Comparison of ENCODE assay signal across 8 cellular contexts in the genomic region with DNA sequence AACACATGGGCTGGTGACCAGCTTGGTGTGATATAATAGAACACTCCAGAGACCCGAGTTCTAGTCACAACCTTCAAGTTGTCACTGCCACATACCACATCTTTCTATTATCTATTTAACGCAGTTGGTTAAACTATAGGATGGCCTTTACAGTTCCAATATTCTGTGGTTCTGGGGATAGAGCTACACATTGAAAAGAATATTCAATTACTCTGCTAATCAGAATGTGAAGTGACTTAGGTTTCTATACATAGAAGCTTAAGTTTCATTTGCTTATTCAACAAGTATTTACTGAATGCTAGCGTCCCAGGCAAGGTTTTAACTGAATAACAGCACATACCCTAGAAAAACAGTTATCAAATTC. TPM values are rescaled to one million over a fixed set of nuclear protein-coding genes. Genes with fewer than 3 reads are reported as not detected.
DNase-seq lines count a peak whose midpoint lies in the region; ATAC-seq and TF ChIP-seq lines count a peak whose summit lies in the region.
"Not testable (repeated sequence)": the region's sequence is repeated elsewhere in the genome, so short reads cannot be mapped to it uniquely, and the experiment has no call there.

No MANE protein-coding gene starts in this region.

- peak overlapping the region; percentile 39 for H3K27ac ChIP-seq in AG04450 (ENCODE audit: low read depth, low read length)
- peak overlapping the region; percentile 92 for H3K27ac ChIP-seq in GM23338 (ENCODE audit: low read depth)
- peak overlapping the region; percentile 100 for H3K27ac ChIP-seq in Panc1 (ENCODE audit: low read length)
- H3K27ac ChIP-seq in lower lobe of right lung, result peak overlapping the region; percentile 36

- H3K9me2 ChIP-seq in GM23338 (ENCODE audit: insufficient read depth), result not testable (repeated sequence)

- DNase-seq in AG04450 (ENCODE audit: low read depth, low spot score); GM23338 (ENCODE audit: low spot score); Panc1 (ENCODE audit: low read depth, low spot score); activated CD4-positive, alpha-beta memory T cell treated with anti-CD3 and anti-CD28 coated beads for 36 hours; endothelial cell (ENCODE audit: low spot score); lower lobe of right lung; stimulated activated effector memory CD8-positive, alpha-beta T cell treated with anti-CD3 and anti-CD28 coated beads, Interleukin-12 subunit alpha, Interleukin-12 subunit beta, amount 100 ng/mL, for 72 hours (ENCODE audit: low spot score in 2 of 2): not testable (repeated sequence)

- not testable (repeated sequence) for H3K9me3 ChIP-seq in AG04450 (ENCODE audit: control insufficient read depth, insufficient read depth, low read length); Panc1 (ENCODE audit: control insufficient read depth, insufficient read depth, low read depth, low read length); lower lobe of right lung

- not testable (repeated sequence) for H3K27me3 ChIP-seq in AG04450 (ENCODE audit: control insufficient read depth, insufficient read depth, low read length); GM23338 (ENCODE audit: insufficient read depth); Panc1 (ENCODE audit: control insufficient read depth, insufficient read depth, low read length); lower lobe of right lung (ENCODE audit: low read depth)

- H3K36me3 ChIP-seq in GM23338 (ENCODE audit: insufficient read depth) (peaks cover 21% of the 10 kb centered on the region; the same call in 1 of the 2 replicates), Panc1 (ENCODE audit: control insufficient read depth, insufficient read depth, low read length) (peaks cover 21% of the 10 kb centered on the region), lower lobe of right lung (peaks cover 21% of the 10 kb centered on the region)

- H3K4me3 ChIP-seq in AG04450 (ENCODE audit: low read depth, low read length); lower lobe of right lung: not testable (repeated sequence)
- 0 out of 2 replicates have a peak overlapping the region, but pooled peaks have one; percentile 13 for H3K4me3 ChIP-seq in GM23338
- peak overlapping the region in 1 of 2 experiments; percentile 3; a peak in 2 of 4 replicates for H3K4me3 ChIP-seq in Panc1 (ENCODE audit: low read depth in 2 of 2, low read length in 2 of 2)

- not testable (repeated sequence) for TF ChIP-seq CTCF in AG04450 (IDR thresholded peaks at IDR 0.05; ENCODE audit: low read depth, low read length); GM23338 (conservative IDR thresholded peaks at IDR 0.05; ENCODE audit: low read depth in 2 of 2); Panc1 (IDR thresholded peaks at IDR 0.05); endothelial cell (IDR thresholded peaks at IDR 0.05; ENCODE audit: unreplicated experiment); lower lobe of right lung (IDR thresholded peaks at IDR 0.05)

- peak; percentile 41 for ATAC-seq in GM23338
- not testable (repeated sequence) for ATAC-seq in Panc1; lower lobe of right lung; stimulated activated effector memory CD8-positive, alpha-beta T cell treated with anti-CD3 and anti-CD28 coated beads, Interleukin-12 subunit alpha, Interleukin-12 subunit beta, amount 100 ng/mL, for 72 hours

- CTCF ChIA-PET in AG04450 (lab: Charles Lee), result interaction anchor here (10.9 kb wide), 1 partner anchor 353 kb away, joined by 154 read pairs; no protein-coding TSS in a partner anchor
- CTCF ChIA-PET in Panc1 (lab: Charles Lee), result not testable (repeated sequence)
- CTCF ChIA-PET in activated CD4-positive, alpha-beta memory T cell treated with anti-CD3 and anti-CD28 coated beads for 36 hours (lab: Charles Lee), result interaction anchor here (0.6 to 0.8 kb wide), 3 partner anchors 286 to 406 kb away, joined by 4 to 6 read pairs (median 4); no protein-coding TSS in a partner anchor

- POLR2A ChIA-PET in AG04450 (lab: Yijun Ruan, JAX); activated CD4-positive, alpha-beta memory T cell treated with anti-CD3 and anti-CD28 coated beads for 36 hours (lab: Charles Lee): not testable (repeated sequence)
- POLR2A ChIA-PET in Panc1 (lab: Charles Lee), result interaction anchor here (0.6 to 1.2 kb wide), 3 partner anchors 9 to 187 kb away, joined by 3 to 6 read pairs (median 6); a partner anchor contains a TSS

- in situ Hi-C loops in Panc1 (cut with HindIII; ENCODE audit: low pct_unique_long_range_greater_than_20kb, low sequenced_read_pairs), result not testable (repeated sequence)

- peak overlapping the region; percentile 37 for H3K4me2 ChIP-seq in GM23338

- H2AFZ ChIP-seq in GM23338, result not testable (repeated sequence)

- H3K9me3 Mint-ChIP-seq in GM23338; activated CD4-positive, alpha-beta memory T cell treated with anti-CD3 and anti-CD28 coated beads for 36 hours; activated naive CD8-positive, alpha-beta T cell (ENCODE audit: low read depth); endothelial cell (ENCODE audit: unreplicated experiment); stimulated activated effector memory CD8-positive, alpha-beta T cell treated with anti-CD3 and anti-CD28 coated beads, Interleukin-12 subunit alpha, Interleukin-12 subunit beta, amount 100 ng/mL, for 72 hours: not testable (repeated sequence)

- BruUV-seq in Panc1 (replicated peaks; lab: Mats Ljungman, UMichigan), result not testable (repeated sequence)

- peaks cover 98% of the 10 kb centered on the region for H3K79me2 ChIP-seq in GM23338 (replicated peaks; ENCODE audit: insufficient read depth)

- intact Hi-C loops in Panc1 (cut with micrococcal nuclease; ENCODE audit: unreplicated experiment); lower lobe of right lung (cut with DNase I): not testable (repeated sequence)
- intact Hi-C loops in activated CD4-positive, alpha-beta memory T cell treated with anti-CD3 and anti-CD28 coated beads for 36 hours (cut with micrococcal nuclease), result loop anchor here (5.0 kb wide), 1 partner anchor 38 kb away; no protein-coding TSS in a partner anchor

- peaks cover 13% of the 10 kb centered on the region; the same call in 1 of the 2 replicates for H3F3A ChIP-seq in GM23338 (replicated peaks; ENCODE audit: low read depth)

- not testable (repeated sequence) for H3K4me3 Mint-ChIP-seq in GM23338; endothelial cell (ENCODE audit: unreplicated experiment)
- H3K4me3 Mint-ChIP-seq in activated CD4-positive, alpha-beta memory T cell treated with anti-CD3 and anti-CD28 coated beads for 36 hours, result peak overlapping the region; percentile 46
- H3K4me3 Mint-ChIP-seq in activated naive CD8-positive, alpha-beta T cell, result peak overlapping the region; percentile 90
- H3K4me3 Mint-ChIP-seq in stimulated activated effector memory CD8-positive, alpha-beta T cell treated with anti-CD3 and anti-CD28 coated beads, Interleukin-12 subunit alpha, Interleukin-12 subunit beta, amount 100 ng/mL, for 72 hours, result peak overlapping the region; percentile 67

- H3K4me1 ChIP-seq in GM23338 (ENCODE audit: insufficient read depth) (peaks cover 78% of the 10 kb centered on the region), Panc1 (ENCODE audit: control insufficient read depth, insufficient read depth, low read length) (peaks cover 41% of the 10 kb centered on the region), lower lobe of right lung (peaks cover 72% of the 10 kb centered on the region)

- H3K36me3 Mint-ChIP-seq in GM23338 (ENCODE audit: low read depth) (peaks cover 32% of the 10 kb centered on the region), endothelial cell (ENCODE audit: low read depth, unreplicated experiment) (peaks cover 21% of the 10 kb centered on the region)
- H3K36me3 Mint-ChIP-seq in activated CD4-positive, alpha-beta memory T cell treated with anti-CD3 and anti-CD28 coated beads for 36 hours, result peaks cover 36% of the 10 kb centered on the region
- peaks cover 17% of the 10 kb centered on the region for H3K36me3 Mint-ChIP-seq in activated naive CD8-positive, alpha-beta T cell
- peaks cover 41% of the 10 kb centered on the region for H3K36me3 Mint-ChIP-seq in stimulated activated effector memory CD8-positive, alpha-beta T cell treated with anti-CD3 and anti-CD28 coated beads, Interleukin-12 subunit alpha, Interleukin-12 subunit beta, amount 100 ng/mL, for 72 hours

- H3K4me1 Mint-ChIP-seq in GM23338 (peaks cover 78% of the 10 kb centered on the region), endothelial cell (ENCODE audit: unreplicated experiment) (peaks cover 54% of the 10 kb centered on the region)
- peaks cover 70% of the 10 kb centered on the region for H3K4me1 Mint-ChIP-seq in activated CD4-positive, alpha-beta memory T cell treated with anti-CD3 and anti-CD28 coated beads for 36 hours (ENCODE audit: low read depth)
- peaks cover 82% of the 10 kb centered on the region for H3K4me1 Mint-ChIP-seq in activated naive CD8-positive, alpha-beta T cell (ENCODE audit: low read depth)
- H3K4me1 Mint-ChIP-seq in stimulated activated effector memory CD8-positive, alpha-beta T cell treated with anti-CD3 and anti-CD28 coated beads, Interleukin-12 subunit alpha, Interleukin-12 subunit beta, amount 100 ng/mL, for 72 hours, result peaks cover 62% of the 10 kb centered on the region

- not testable (repeated sequence) for H3K27me3 Mint-ChIP-seq in GM23338 (ENCODE audit: insufficient read depth, low read depth, poor library complexity); activated CD4-positive, alpha-beta memory T cell treated with anti-CD3 and anti-CD28 coated beads for 36 hours; activated naive CD8-positive, alpha-beta T cell; endothelial cell (ENCODE audit: unreplicated experiment)

- H4K20me1 ChIP-seq in GM23338 (replicated peaks; ENCODE audit: insufficient read depth), result peaks cover 17% of the 10 kb centered on the region; the same call in 1 of the 2 replicates

- H3K27ac Mint-ChIP-seq in GM23338 (peak overlapping the region; percentile 59), endothelial cell (ENCODE audit: unreplicated experiment) (peak overlapping the region; percentile 83)
- H3K27ac Mint-ChIP-seq in activated CD4-positive, alpha-beta memory T cell treated with anti-CD3 and anti-CD28 coated beads for 36 hours, result peak overlapping the region; percentile 97
- H3K27ac Mint-ChIP-seq in activated naive CD8-positive, alpha-beta T cell, result peak overlapping the region; percentile 94
- peak overlapping the region; percentile 95 for H3K27ac Mint-ChIP-seq in stimulated activated effector memory CD8-positive, alpha-beta T cell treated with anti-CD3 and anti-CD28 coated beads, Interleukin-12 subunit alpha, Interleukin-12 subunit beta, amount 100 ng/mL, for 72 hours

RNA-seq across cellular contexts. Expression of a gene that starts 9.1 kb away (rescaled TPM):
- polyA plus RNA-seq in AG04450 (2011; rRNA removed), result 16.6 and 17.0 TPM in 2 replicates
- 32.2 and 34.8 TPM in 2 replicates for polyA minus RNA-seq in AG04450 (2011; rRNA and poly(A)+ RNA removed)
- 76.7 and 78.0 TPM in 2 replicates for total RNA-seq in GM23338 (2014; rRNA removed; shearing (Covaris generic))
- polyA plus RNA-seq in GM23338 (2016; fragmentation: Nextera tagmentation; extraction: Ambion mirVana), result 30.8 and 32.8 TPM in 2 replicates
- 210 TPM for total RNA-seq in Panc1 (2021; ENCODE audit: unreplicated experiment)
- polyA plus RNA-seq in Panc1 (2012; ENCODE audit: insufficient read length), result 80.1 TPM
- 10 to 100 TPM; 56.3 to 57.5 TPM for total RNA-seq in activated CD4-positive, alpha-beta memory T cell treated with anti-CD3 and anti-CD28 coated beads for 36 hours
- total RNA-seq in endothelial cell (ENCODE audit: unreplicated experiment), result 76.7 TPM
- total RNA-seq in lower lobe of right lung, result 44.8 TPM

Comparison
In these comparisons a context has a peak if more than half of its experiments do, and no peak if none do; other contexts are left out.
1. H3K27ac ChIP-seq: peak in every context shown above with its lines; median percentile 100 in Panc1; 92 in GM23338; 39 in AG04450; 36 in lower lobe of right lung.